8 cellular contexts compared by ENCODE assay signal in genomic region chr5:132411382-132411925, GRCh38. TPM values are rescaled to one million over a fixed set of nuclear protein-coding genes. Genes with fewer than 3 reads are reported as not detected.
DNase-seq lines count a peak whose midpoint lies in the region; ATAC-seq and TF ChIP-seq lines count a peak whose summit lies in the region.

No MANE protein-coding gene starts in this region.

- H2AK5ac ChIP-seq in mesendoderm (ENCODE audit: low read length), result no peak overlapping the region

- peaks cover 3% of the 10 kb centered on the region for H3K4me1 ChIP-seq in mesendoderm (ENCODE audit: control insufficient read depth, low read depth, low read length)
- peaks cover 54 to 62% (median 58%) of the 10 kb centered on the region in 4 donors for H3K4me1 ChIP-seq in upper lobe of left lung

- POLR2A ChIA-PET in AG04449 (lab: Yijun Ruan, JAX), result interaction anchor here (1.7 kb wide), 1 partner anchor 80 kb away, joined by 14 read pairs; the partner anchor contains the start of gene IRF1

- no peak overlapping the region for H3K27ac ChIP-seq in mesendoderm (ENCODE audit: low read depth, low read length)
- peak overlapping the region; percentile 94 to 100 (median 99) for H3K27ac ChIP-seq in upper lobe of left lung

- peak overlapping the region; percentile 62 for H3K9ac ChIP-seq in mesendoderm (ENCODE audit: low read length)

- CTCF ChIA-PET in AG04449 (lab: Yijun Ruan, JAX), result interaction anchor here (0.7 to 4.6 kb wide), 17 partner anchors 9 to 408 kb away, joined by 3 to 48 read pairs (median 4); no protein-coding TSS in a partner anchor

- H3K79me1 ChIP-seq in mesendoderm (ENCODE audit: low read length), result no peaks in the 10 kb centered on the region

- TF ChIP-seq CTCF in AG04449 (IDR thresholded peaks at IDR 0.05; ENCODE audit: insufficient read depth, low read length, missing control alignments), result no peak
- no peak for TF ChIP-seq CTCF in upper lobe of left lung (IDR thresholded peaks at IDR 0.05)

- no peak overlapping the region for H3K4me2 ChIP-seq in mesendoderm (ENCODE audit: low read length)

- H3K9me3 ChIP-seq in upper lobe of left lung, result no peaks in the 10 kb centered on the region

- H3K4me3 ChIP-seq in AG04449 (ENCODE audit: low read depth, low read length) (peak overlapping the region; percentile 69), mesendoderm (ENCODE audit: low read length) (no peak overlapping the region), upper lobe of left lung (peak overlapping the region; percentile 42 to 79 (median 64))

- TF ChIP-seq POLR2A in upper lobe of left lung (IDR thresholded peaks at IDR 0.05), result no peak

- no peak overlapping the region for H2BK120ac ChIP-seq in mesendoderm (ENCODE audit: low read depth, low read length)

- no peak overlapping the region for H2BK15ac ChIP-seq in mesendoderm (replicated peaks; ENCODE audit: low read depth)

- ATAC-seq in GM21447 (IDR thresholded peaks at IDR 0.05; ENCODE audit: unreplicated experiment) (peak; percentile 15), upper lobe of left lung (ENCODE audit: low FRiP score in 2 of 2) (peak; percentile 7 to 67), GM19452 (IDR thresholded peaks at IDR 0.05; ENCODE audit: unreplicated experiment) (no peak), HG03565 (IDR thresholded peaks at IDR 0.05; ENCODE audit: unreplicated experiment) (no peak)

- no peaks in the 10 kb centered on the region for H3K36me3 ChIP-seq in mesendoderm (ENCODE audit: control insufficient read depth, insufficient read depth, low read length)
- no peaks in the 10 kb centered on the region for H3K36me3 ChIP-seq in upper lobe of left lung

- peaks cover 2% of the 10 kb centered on the region for H3K27me3 ChIP-seq in mesendoderm (ENCODE audit: insufficient read depth, low read length, poor library complexity)
- no peaks in the 10 kb centered on the region for H3K27me3 ChIP-seq in upper lobe of left lung

- H4K8ac ChIP-seq in mesendoderm (ENCODE audit: low read depth, low read length), result no peak overlapping the region

- H3K4ac ChIP-seq in mesendoderm (ENCODE audit: low read depth, low read length), result no peak overlapping the region

- no CpG with 5 or more reads among the region's 7 CpGs for WGBS in mesendoderm (ENCODE audit: extremely low coverage, insufficient coverage, low lambda C conversion rate)
- 8 to 16% methylated on average over 6 to 7 of the region's 7 CpGs for WGBS in upper lobe of left lung, 2 donors

- DNase-seq in AG04449 (ENCODE audit: low read depth, low spot score) (no peak), RKO (ENCODE audit: low spot score) (peak; percentile 11), cerebellar cortex (ENCODE audit: low spot score) (peak; percentile 52), mesendoderm (no peak), upper lobe of left lung (peak in 1 of 2 donors; percentile 69)

- H2BK5ac ChIP-seq in mesendoderm (ENCODE audit: low read length), result no peak overlapping the region

- no peak overlapping the region for H3K18ac ChIP-seq in mesendoderm (ENCODE audit: low read length)

- TF ChIP-seq EP300 in upper lobe of left lung (IDR thresholded peaks at IDR 0.05), result no peak

- H3K23ac ChIP-seq in mesendoderm (ENCODE audit: low read length), result no peak overlapping the region

- no peaks in the 10 kb centered on the region for H3K79me2 ChIP-seq in mesendoderm (ENCODE audit: control insufficient read depth, insufficient read depth, low read length)

- H3K56ac ChIP-seq in mesendoderm (ENCODE audit: low read length), result peak overlapping the region; percentile 15

- no peak overlapping the region for H4K5ac ChIP-seq in mesendoderm (ENCODE audit: low read length)

RNA-seq across cellular contexts. Expression of gene SLC22A5, which starts 41.9 kb away (rescaled TPM):
- 1.1 TPM for polyA plus RNA-seq in mesendoderm (2013, experiment 1 of 2)
- 0.88 TPM for polyA plus RNA-seq in mesendoderm (2013, experiment 2 of 2)
- total RNA-seq in upper lobe of left lung, result 10 to 100 TPM in 4 of 6 donors, 1 to 10 TPM in 2; 7.9 to 22.0 (median 12.7) TPM

Comparison
In these comparisons a context has a peak if more than half of its experiments do, and no peak if none do; other contexts are left out.
1. DNase-seq: peak in RKO (single experiment) and cerebellar cortex (single experiment); none in AG04449 (single experiment) and mesendoderm (single experiment).
2. ATAC-seq: peak in GM21447 (single experiment) and upper lobe of left lung (2 of 2); none in GM19452 (single experiment) and HG03565 (single experiment).